ENCODE assay signal across 18 cellular contexts in the genomic region with DNA sequence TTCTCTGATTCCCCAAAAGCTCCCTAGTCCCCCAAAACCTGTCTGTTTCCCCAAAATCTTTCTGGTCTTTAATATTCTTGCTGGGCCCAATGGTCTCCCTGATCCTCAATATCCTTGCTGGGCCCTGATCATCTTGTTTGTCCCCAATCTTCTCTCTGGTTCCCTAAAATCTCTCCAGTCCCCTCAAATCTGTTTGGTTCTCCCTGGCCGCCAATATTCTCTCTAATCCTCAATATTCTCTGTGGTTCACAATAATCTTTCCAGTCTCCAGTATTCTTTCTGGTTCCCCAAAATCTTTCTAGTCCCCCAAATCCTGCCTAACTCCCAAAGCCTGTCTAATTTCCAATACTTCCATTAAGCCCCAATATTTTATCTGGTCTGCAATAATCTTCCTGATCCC. TPM values are rescaled to one million over a fixed set of nuclear protein-coding genes. Genes with fewer than 3 reads are reported as not detected.
DNase-seq lines count a peak whose midpoint lies in the region; ATAC-seq, FAIRE-seq and TF ChIP-seq lines count a peak whose summit lies in the region.
"Had no signal": no experiment of that assay in that cellular context is flagged by ENCODE, and none has a peak within 500 bp of the region (broad histone marks: within the 10 kb centered on the region; RNA-seq: fewer than 3 reads in every experiment).

No MANE protein-coding gene starts in this region.

- H3K9ac ChIP-seq in OCI-LY3 (ENCODE audit: low read length): no peak overlapping the region

- peaks cover 12% of the 10 kb centered on the region for H3K36me3 Mint-ChIP-seq in stimulated activated naive CD8-positive, alpha-beta T cell treated with anti-CD3 and anti-CD28 coated beads, Interleukin-15, Interleukin-2, amounts not matched to agents 100 ng/mL and 50 ng/mL, for 24 hours (ENCODE audit: low read depth)
- H3K36me3 Mint-ChIP-seq in effector memory CD8-positive, alpha-beta T cell (ENCODE audit: insufficient read depth): peaks cover 62% of the 10 kb centered on the region

- in situ Hi-C loops in GM13977 (cut with MboI; ENCODE audit: low pct_unique_long_range_greater_than_20kb, low sequenced_read_pairs, unreplicated experiment): no loop called here

- peak overlapping the region; percentile 24 for H3K27ac Mint-ChIP-seq in stimulated activated naive CD8-positive, alpha-beta T cell treated with anti-CD3 and anti-CD28 coated beads, Interleukin-15, Interleukin-2, amounts not matched to agents 100 ng/mL and 50 ng/mL, for 24 hours
- H3K27ac Mint-ChIP-seq in effector memory CD8-positive, alpha-beta T cell: peak overlapping the region; percentile 90 to 92

- peaks cover 54% of the 10 kb centered on the region for H3K4me1 ChIP-seq in OCI-LY3 (ENCODE audit: low read length)
- H3K4me1 ChIP-seq: esophagus muscularis mucosa, right atrium auricular region, upper lobe of right lung had no signal

- H3K27me3 ChIP-seq in OCI-LY3 (ENCODE audit: low read depth, low read length): no peaks in the 10 kb centered on the region
- H3K27me3 ChIP-seq: cardiac muscle cell, right atrium auricular region, upper lobe of right lung had no signal

- H3K27me3 Mint-ChIP-seq in stimulated activated naive CD8-positive, alpha-beta T cell treated with anti-CD3 and anti-CD28 coated beads, Interleukin-15, Interleukin-2, amounts not matched to agents 100 ng/mL and 50 ng/mL, for 24 hours: no peaks in the 10 kb centered on the region
- H3K27me3 Mint-ChIP-seq in effector memory CD8-positive, alpha-beta T cell: no peaks in the 10 kb centered on the region

- peaks cover 8% of the 10 kb centered on the region; the same call in 1 of the 2 replicates for H3K79me2 ChIP-seq in OCI-LY3 (ENCODE audit: low read length)

- DNase-seq in stimulated activated naive CD8-positive, alpha-beta T cell treated with anti-CD3 and anti-CD28 coated beads, Interleukin-15, Interleukin-2, amounts not matched to agents 100 U/mL and 50 U/mL, for 24 hours: no peak
- DNase-seq in effector memory CD8-positive, alpha-beta T cell: no peak
- DNase-seq in GM13977 (ENCODE audit: low spot score): no peak
- DNase-seq in frontal cortex (ENCODE audit: low spot score in 2 of 2): no peak
- no peak for DNase-seq in HT-29 (ENCODE audit: low spot score)
- DNase-seq: activated CD4-positive, alpha-beta T cell treated with anti-CD3 and anti-CD28 coated beads, Interleukin-2, amount 50 U/mL, for 48 hours; amniotic stem cell; Calu3; NCI-H1417 treated with DMSO at 0.1 percent for 48 hours; NCI-H69; nucleus accumbens had no signal

- peaks cover 62% of the 10 kb centered on the region for H3K4me1 Mint-ChIP-seq in stimulated activated naive CD8-positive, alpha-beta T cell treated with anti-CD3 and anti-CD28 coated beads, Interleukin-15, Interleukin-2, amounts not matched to agents 100 ng/mL and 50 ng/mL, for 24 hours (ENCODE audit: low read depth)
- H3K4me1 Mint-ChIP-seq in effector memory CD8-positive, alpha-beta T cell (ENCODE audit: low read depth in 2 of 2): peaks cover 54 to 70% of the 10 kb centered on the region in 2 donors

- no peak overlapping the region for H3K4me3 ChIP-seq in OCI-LY3 (ENCODE audit: low read length)
- H3K4me3 ChIP-seq: cardiac muscle cell, esophagus muscularis mucosa, right atrium auricular region, SK-N-MC, upper lobe of right lung had no signal

- H4K20me1 ChIP-seq in OCI-LY3 (ENCODE audit: insufficient read depth, low read length): no peaks in the 10 kb centered on the region; the same call in 1 of the 2 replicates

- peaks cover 33% of the 10 kb centered on the region for H3K36me3 ChIP-seq in OCI-LY3 (replicated peaks; ENCODE audit: low read depth, low read length)
- H3K36me3 ChIP-seq: cardiac muscle cell, esophagus muscularis mucosa, right atrium auricular region, upper lobe of right lung had no signal

- no peak for FAIRE-seq in frontal cortex (lab: Jason Lieb, UNC)

- no peak overlapping the region for H2AFZ ChIP-seq in OCI-LY3 (ENCODE audit: low read depth, low read length)

- H3K27ac ChIP-seq in OCI-LY3 (ENCODE audit: low read length): no peak overlapping the region
- H3K27ac ChIP-seq: cardiac muscle cell, esophagus muscularis mucosa, right atrium auricular region, SK-N-MC, upper lobe of right lung had no signal

- no peak for TF ChIP-seq CTCF in OCI-LY3 (IDR thresholded peaks at IDR 0.05; ENCODE audit: low read depth, low read length)
- no peak for TF ChIP-seq CTCF in GM13977 (IDR thresholded peaks at IDR 0.05; ENCODE audit: extremely low read depth, insufficient read depth, missing control alignments)

- no peak overlapping the region for H3K4me3 Mint-ChIP-seq in stimulated activated naive CD8-positive, alpha-beta T cell treated with anti-CD3 and anti-CD28 coated beads, Interleukin-15, Interleukin-2, amounts not matched to agents 100 ng/mL and 50 ng/mL, for 24 hours
- H3K4me3 Mint-ChIP-seq in effector memory CD8-positive, alpha-beta T cell: peak overlapping the region; percentile 6 to 52

- H3K9me3 Mint-ChIP-seq in stimulated activated naive CD8-positive, alpha-beta T cell treated with anti-CD3 and anti-CD28 coated beads, Interleukin-15, Interleukin-2, amounts not matched to agents 100 ng/mL and 50 ng/mL, for 24 hours: peaks cover 4% of the 10 kb centered on the region
- peaks cover 0 to 5% of the 10 kb centered on the region in 2 donors for H3K9me3 Mint-ChIP-seq in effector memory CD8-positive, alpha-beta T cell

- peak overlapping the region; percentile 4 for H3K4me2 ChIP-seq in OCI-LY3 (ENCODE audit: low read length)

- 0 out of 2 replicates have a peak, but pooled peaks cover 4% of the 10 kb centered on the region for H3K9me3 ChIP-seq in OCI-LY3 (ENCODE audit: insufficient read depth, low read length)
- H3K9me3 ChIP-seq: right atrium auricular region, upper lobe of right lung had no signal

- no peak for ATAC-seq in stimulated activated naive CD8-positive, alpha-beta T cell treated with anti-CD3 and anti-CD28 coated beads, Interleukin-15, Interleukin-2, amounts not matched to agents 100 U/mL and 50 U/mL, for 24 hours
- no peak for ATAC-seq in effector memory CD8-positive, alpha-beta T cell (replicated peaks)
- ATAC-seq: upper lobe of right lung had no signal

RNA-seq across cellular contexts. Expression of a gene that starts 18.5 kb away (rescaled TPM):
- under 0.01 TPM for total RNA-seq in frontal cortex
- total RNA-seq in HT-29 (2014; rRNA removed; shearing (Covaris generic)): not detected in 2 replicates
- total RNA-seq: Calu3, cardiac muscle cell had no signal
